In the genomic region with DNA sequence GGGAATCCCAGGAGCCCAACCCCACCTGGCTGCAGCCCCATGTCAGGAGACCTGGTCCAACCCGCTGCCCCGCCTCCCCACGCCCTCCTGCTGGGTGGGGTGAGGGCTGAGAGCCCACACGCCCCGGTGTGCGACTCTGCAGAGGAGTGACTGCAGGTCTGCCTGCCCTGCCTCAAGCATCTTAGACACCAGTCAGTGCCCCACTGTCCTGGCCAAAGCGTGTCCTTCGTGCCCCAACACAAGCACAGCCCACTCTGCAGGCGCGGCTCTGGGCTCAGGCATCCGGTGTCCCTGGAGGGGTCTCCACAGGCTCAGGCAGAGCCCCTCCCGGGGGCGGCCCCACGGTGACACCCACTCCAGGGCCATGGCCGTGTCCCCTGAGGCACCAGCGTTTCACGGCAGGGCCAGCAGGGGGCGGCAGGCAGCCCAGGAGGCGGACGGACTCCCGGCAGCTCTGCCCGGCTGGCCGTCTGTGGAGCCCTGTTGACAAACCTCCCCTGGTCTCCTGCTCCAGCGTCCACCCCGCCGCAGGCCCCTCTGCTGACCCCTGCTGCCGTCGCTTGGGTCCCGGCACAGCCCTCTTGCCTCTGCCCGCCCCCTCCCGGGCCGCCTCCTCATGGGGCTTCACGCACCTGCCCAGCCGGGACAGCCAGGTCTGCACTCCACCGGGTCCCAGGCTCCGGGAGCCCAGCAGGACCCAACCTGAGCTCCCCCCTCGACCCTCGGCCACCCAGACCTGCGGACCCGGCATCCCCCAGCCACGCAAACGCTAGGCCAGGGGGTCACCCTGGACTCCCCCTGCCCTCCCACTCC, we compare ENCODE assay signal across 8 cellular contexts. TPM values are rescaled to one million over a fixed set of nuclear protein-coding genes. Genes with fewer than 3 reads are reported as not detected.
DNase-seq lines count a peak whose midpoint lies in the region; ATAC-seq and TF ChIP-seq lines count a peak whose summit lies in the region.

No MANE protein-coding gene starts in this region.

- peaks cover 8% of the 10 kb centered on the region for H3K27me3 Mint-ChIP-seq in endothelial cell (ENCODE audit: unreplicated experiment)

- no peaks in the 10 kb centered on the region for H3K9me3 Mint-ChIP-seq in endothelial cell (ENCODE audit: unreplicated experiment)

- ATAC-seq in GM18511 (IDR thresholded peaks at IDR 0.05; ENCODE audit: unreplicated experiment) (peak; percentile 50), GM19467 (IDR thresholded peaks at IDR 0.05; ENCODE audit: unreplicated experiment) (no peak), HG02885 (IDR thresholded peaks at IDR 0.05; ENCODE audit: poor library complexity, unreplicated experiment) (no peak)

- no peak overlapping the region for H3K4me3 Mint-ChIP-seq in endothelial cell (ENCODE audit: unreplicated experiment)

- peak; percentile 86 for TF ChIP-seq CTCF in endothelial cell (IDR thresholded peaks at IDR 0.05; ENCODE audit: unreplicated experiment)

- DNase-seq in NCI-H69 (lab: John Stamatoyannopoulos, UW): peak; percentile 66
- peak; percentile 38 to 40 for DNase-seq in activated CD8-positive, alpha-beta memory T cell treated with anti-CD3 and anti-CD28 coated beads for 4 hours (ENCODE audit: low read depth in 2 of 2)
- DNase-seq in endothelial cell (ENCODE audit: low spot score): peak; percentile 93
- peak; percentile 65 for DNase-seq in myocyte (ENCODE audit: low read depth)
- DNase-seq in stimulated activated CD8-positive, alpha-beta memory T cell treated with anti-CD3 and anti-CD28 coated beads, Interleukin-7, amount 100 ng/mL, for 4 hours (ENCODE audit: low read depth in 2 of 2): peak; percentile 43 to 65

- H3K36me3 Mint-ChIP-seq in endothelial cell (ENCODE audit: low read depth, unreplicated experiment): no peaks in the 10 kb centered on the region

- no peak overlapping the region for H3K27ac Mint-ChIP-seq in endothelial cell (ENCODE audit: unreplicated experiment)

- H3K4me1 Mint-ChIP-seq in endothelial cell (ENCODE audit: unreplicated experiment): no peaks in the 10 kb centered on the region

RNA-seq across cellular contexts. Expression of gene UBE2I, which starts 8.6 kb away (rescaled TPM):
- total RNA-seq in endothelial cell (ENCODE audit: unreplicated experiment): 167 TPM
- 48.5 and 57.2 TPM in 2 replicates for total RNA-seq in myocyte
- 87.3 TPM for polyA plus RNA-seq in myocyte (2012)

RNA-seq across cellular contexts. Expression of gene BAIAP3, which starts 32.6 kb away (rescaled TPM):
- total RNA-seq in endothelial cell (ENCODE audit: unreplicated experiment): 6.5 TPM
- total RNA-seq in myocyte: 3.6 and 7.1 TPM in 2 replicates
- 2.0 TPM for polyA plus RNA-seq in myocyte (2012)

RNA-seq across cellular contexts. Expression of gene TPSD1, which starts 45.0 kb away (rescaled TPM):
- total RNA-seq in endothelial cell (ENCODE audit: unreplicated experiment) (not detected), myocyte (not detected in 2 replicates)
- not detected for polyA plus RNA-seq in myocyte (2012)

RNA-seq across cellular contexts. Expression of gene TSR3, which starts 50.8 kb away (rescaled TPM):
- 68.2 TPM for total RNA-seq in endothelial cell (ENCODE audit: unreplicated experiment)
- total RNA-seq in myocyte: 112 and 115 TPM in 2 replicates
- polyA plus RNA-seq in myocyte (2012): 87.8 TPM

RNA-seq across cellular contexts. Expression of gene GNPTG, which starts 50.9 kb away (rescaled TPM):
- total RNA-seq in endothelial cell (ENCODE audit: unreplicated experiment) (47.9 TPM), myocyte (57.0 and 63.7 TPM in 2 replicates)
- polyA plus RNA-seq in myocyte (2012): 77.6 TPM

Comparison
In these comparisons a context has a peak if more than half of its experiments do, and no peak if none do; other contexts are left out.
1. DNase-seq: peak in every context shown above with its lines; median percentile 93 in endothelial cell; 66 in NCI-H69; 65 in myocyte; 54 in stimulated activated CD8-positive, alpha-beta memory T cell treated with anti-CD3 and anti-CD28 coated beads, Interleukin-7, amount 100 ng/mL, for 4 hours; 39 in activated CD8-positive, alpha-beta memory T cell treated with anti-CD3 and anti-CD28 coated beads for 4 hours.